ENCODE assay signal across 8 cellular contexts in the genomic region with DNA sequence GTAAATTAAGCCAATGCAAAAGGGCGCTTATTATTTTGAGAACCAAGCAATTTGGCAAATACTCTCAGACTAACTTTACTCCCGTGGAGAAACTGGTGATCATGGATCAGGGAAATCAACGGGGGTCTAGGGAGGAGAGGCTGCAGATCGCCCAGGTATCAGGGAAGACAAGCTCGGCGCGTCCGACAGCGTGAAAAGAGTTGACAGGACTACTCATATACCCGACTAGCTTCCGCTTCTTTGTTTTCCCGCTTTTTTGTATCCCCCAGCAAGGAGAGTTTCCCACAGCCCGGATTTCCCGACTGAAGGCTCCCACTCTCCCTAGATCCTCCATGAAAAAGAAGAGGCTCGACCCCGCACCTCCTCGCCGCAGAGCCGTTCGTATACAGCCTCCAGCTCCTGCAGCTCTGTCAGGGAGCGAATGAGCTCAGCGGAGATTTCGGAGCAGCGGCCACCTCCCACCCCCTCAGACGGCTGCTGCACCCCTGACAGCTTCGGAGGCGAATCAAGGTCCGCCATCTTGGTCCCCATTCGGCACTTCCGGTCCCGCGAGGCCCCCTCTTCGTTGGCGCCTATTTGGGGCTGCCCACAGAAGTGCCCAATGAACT. TPM values are rescaled to one million over a fixed set of nuclear protein-coding genes. Genes with fewer than 3 reads are reported as not detected.
DNase-seq lines count a peak whose midpoint lies in the region; ATAC-seq and TF ChIP-seq lines count a peak whose summit lies in the region.

COG4 (minus strand) TSS at position 542 of the 608 bp plus-strand sequence; CDS start at position 531, 11 bp downstream.

- peaks cover 21 to 32% of the 10 kb centered on the region in 2 donors for H3K36me3 Mint-ChIP-seq in activated T-cell treated with anti-CD3 and anti-CD28 coated beads, Interleukin-2, amount 50 U/mL, for 72 hours (ENCODE audit: insufficient read depth in 2 of 2)

- peak; percentile 35 to 37 for TF ChIP-seq POLR2A in Peyer's patch (IDR thresholded peaks at IDR 0.05)
- TF ChIP-seq POLR2A in esophagus muscularis mucosa (IDR thresholded peaks at IDR 0.05; ENCODE audit: low read depth) = no peak

- no peak for TF ChIP-seq CTCF in Peyer's patch (IDR thresholded peaks at IDR 0.05)
- TF ChIP-seq CTCF in esophagus muscularis mucosa (IDR thresholded peaks at IDR 0.05) = no peak

- WGBS in esophagus muscularis mucosa = under 1% methylated on average over 31 of the region's 34 CpGs

- peak; percentile 55 for ATAC-seq in GM19438 (IDR thresholded peaks at IDR 0.05; ENCODE audit: low read depth, unreplicated experiment)
- ATAC-seq in activated T-cell treated with anti-CD3 and anti-CD28 coated beads, Interleukin-2, amount 50 U/mL, for 72 hours (replicated peaks in 1 of 2) = peak; percentile 82 to 84

- intact Hi-C loops in esophagus muscularis mucosa (cut with DNase I) = no loop called here

- no peak for TF ChIP-seq EP300 in esophagus muscularis mucosa (IDR thresholded peaks at IDR 0.05)

- no peaks in the 10 kb centered on the region for H3K27me3 Mint-ChIP-seq in activated T-cell treated with anti-CD3 and anti-CD28 coated beads, Interleukin-2, amount 50 U/mL, for 72 hours (ENCODE audit: low read depth)

- H3K4me3 ChIP-seq in Peyer's patch (peak within 1 kb of the TSS; percentile 74 to 94 (median 76)), esophagus muscularis mucosa (peak within 1 kb of the TSS; percentile 76 to 89 (median 86)), muscle layer of duodenum (ENCODE audit: low read depth in 1 of 2, low read length in 2 of 2) (peak within 1 kb of the TSS; percentile 99 to 100)

- H3K27ac ChIP-seq in Peyer's patch (peak within 1 kb of the TSS; percentile 80 to 92 (median 88)), esophagus muscularis mucosa (replicated peaks in 1 of 4) (peak within 1 kb of the TSS; percentile 83 to 89 (median 87)), muscle layer of duodenum (ENCODE audit: low read length) (peak within 1 kb of the TSS; percentile 99)

- H3K9me3 ChIP-seq in Peyer's patch (no peaks in the 10 kb centered on the region), esophagus muscularis mucosa (no peaks in the 10 kb centered on the region), muscle layer of duodenum (ENCODE audit: control insufficient read depth in 1 of 2, low read length in 2 of 2) (no peaks in the 10 kb centered on the region)

- no peaks in the 10 kb centered on the region for H3K9me3 Mint-ChIP-seq in activated T-cell treated with anti-CD3 and anti-CD28 coated beads, Interleukin-2, amount 50 U/mL, for 72 hours

- H3K4me1 Mint-ChIP-seq in activated T-cell treated with anti-CD3 and anti-CD28 coated beads, Interleukin-2, amount 50 U/mL, for 72 hours (ENCODE audit: low read depth) = peaks cover 60% of the 10 kb centered on the region

- H3K27ac Mint-ChIP-seq in activated T-cell treated with anti-CD3 and anti-CD28 coated beads, Interleukin-2, amount 50 U/mL, for 72 hours = peak within 1 kb of the TSS; percentile 100

- peak; percentile 20 to 87 (median 80) for DNase-seq in C1 segment of cervical spinal cord (lab: John Stamatoyannopoulos, UW)
- peak in 68 of 76 experiments; percentile 28 to 87 (median 73) for DNase-seq in HUDEP-2 (lab: John Stamatoyannopoulos, UW; ENCODE audit: unreplicated experiment in 76 of 76)
- DNase-seq in Peyer's patch = peak; percentile 83 to 95 (median 86)
- peak; percentile 92 to 95 for DNase-seq in activated T-cell treated with anti-CD3 and anti-CD28 coated beads, Interleukin-2, amount 50 U/mL, for 72 hours
- peak; percentile 94 for DNase-seq in esophagus muscularis mucosa (ENCODE audit: extremely low spot score)
- DNase-seq in stimulated activated CD8-positive, alpha-beta memory T cell treated with anti-CD3 and anti-CD28 coated beads, Interleukin-7, amount 100 ng/mL, for 4 hours (ENCODE audit: low read depth in 2 of 2) = peak; percentile 87 to 88

- peak within 1 kb of the TSS; percentile 95 to 98 for H3K4me3 Mint-ChIP-seq in activated T-cell treated with anti-CD3 and anti-CD28 coated beads, Interleukin-2, amount 50 U/mL, for 72 hours

- H3K27me3 ChIP-seq in Peyer's patch = no peaks in the 10 kb centered on the region
- no peaks in the 10 kb centered on the region for H3K27me3 ChIP-seq in esophagus muscularis mucosa
- H3K27me3 ChIP-seq in muscle layer of duodenum (ENCODE audit: low read depth, low read length) = no peaks in the 10 kb centered on the region

- H3K4me1 ChIP-seq in Peyer's patch = peaks cover 0 to 34% (median 9%) of the 10 kb centered on the region in 4 donors
- H3K4me1 ChIP-seq in esophagus muscularis mucosa = peaks cover 34 to 58% (median 50%) of the 10 kb centered on the region in 4 donors
- H3K4me1 ChIP-seq in muscle layer of duodenum (ENCODE audit: control insufficient read depth in 1 of 2, insufficient read depth in 2 of 2, low read length in 2 of 2) = peaks cover 10 to 36% of the 10 kb centered on the region in 2 donors

- H3K36me3 ChIP-seq in Peyer's patch (peaks cover 0 to 24% (median 0%) of the 10 kb centered on the region in 3 donors), esophagus muscularis mucosa (peaks cover 12 to 32% (median 25%) of the 10 kb centered on the region in 4 donors), muscle layer of duodenum (ENCODE audit: control insufficient read depth in 1 of 2, insufficient read depth in 2 of 2, low read length in 2 of 2) (peaks cover 12 to 15% of the 10 kb centered on the region in 2 donors)

RNA-seq across cellular contexts. Expression of gene COG4, which starts in this region (rescaled TPM):
- total RNA-seq in Peyer's patch (10 to 100 TPM; 71.3 to 99.0 (median 75.8) TPM), esophagus muscularis mucosa (10 to 100 TPM; 30.6 to 40.0 (median 35.8) TPM)
- total RNA-seq in activated T-cell treated with anti-CD3 and anti-CD28 coated beads, Interleukin-2, amount 50 U/mL, for 72 hours = 10 to 100 TPM; 30.2 to 53.4 TPM

Comparison
In these comparisons a context has a peak if more than half of its experiments do, and no peak if none do; other contexts are left out.
1. Peak in every context shown above with its lines: DNase-seq, ATAC-seq, H3K4me3 ChIP-seq and H3K27ac ChIP-seq.